ENCODE assay signal across 1 cellular context in genomic region chr2:33058716-33059451, GRCh38.
TF ChIP-seq lines count a peak whose summit lies in the region.

No MANE protein-coding gene starts in this region.

TF ChIP-seq in K562, 482 proteins besides CTCF, POLR2A, EP300 and RAD21 (continued from another document):
- TF ChIP-seq PBX2 (CRISPR knock-in tag; IDR thresholded peaks at IDR 0.05; ENCODE audit: low read depth) = no peak
- TF ChIP-seq PBX2 (tag; conservative IDR thresholded peaks at IDR 0.05; ENCODE audit: low read depth) = peak; percentile 45; the same call in 1 of the 2 replicates
TF ChIP-seq in K562: peak in this region for 3.
